ENCODE assay signal across 8 cellular contexts in genomic region chr17:68101075-68101991, GRCh38.
A peak's percentile ranks its signal among the peaks of the same experiment; 100 is the strongest.
DNase-seq lines count a peak whose midpoint lies in the region; TF ChIP-seq lines count a peak whose summit lies in the region.

No MANE protein-coding gene starts in this region.

- peak overlapping the region; percentile 82 for H3K4me3 ChIP-seq in HEK293 (ENCODE audit: low read depth, low read length)
- peak overlapping the region; percentile 89 for H3K4me3 ChIP-seq in left ventricle myocardium inferior
- H3K4me3 ChIP-seq in tibial nerve: peak overlapping the region; percentile 55 to 97 (median 80)

- peak; percentile 68 to 95 for TF ChIP-seq POLR2A in tibial nerve (IDR thresholded peaks at IDR 0.05)

- H3K4me1 ChIP-seq in HEK293 (ENCODE audit: control insufficient read depth, insufficient read depth, low read length) (peaks cover 9% of the 10 kb centered on the region), left ventricle myocardium inferior (peaks cover 41% of the 10 kb centered on the region), tibial nerve (peaks cover 0 to 27% (median 4%) of the 10 kb centered on the region in 4 donors)

- intact Hi-C loops in left ventricle myocardium inferior (cut with micrococcal nuclease): no loop called here

- TF ChIP-seq CTCF in HEK293 (tag by site-specific recombination; IDR thresholded peaks at IDR 0.05) (no peak), left ventricle myocardium inferior (IDR thresholded peaks at IDR 0.05; ENCODE audit: borderline replicate concordance) (no peak), tibial nerve (IDR thresholded peaks at IDR 0.05) (no peak)

- peaks cover 5 to 12% of the 10 kb centered on the region in 2 experiments; a peak in 2 of 3 replicates for H3K36me3 ChIP-seq in HEK293 (ENCODE audit: control insufficient read depth in 2 of 2, insufficient read depth in 1 of 2, low read length in 2 of 2)
- H3K36me3 ChIP-seq in left ventricle myocardium inferior: peaks cover 9% of the 10 kb centered on the region
- no peaks in the 10 kb centered on the region for H3K36me3 ChIP-seq in tibial nerve

- POLR2A ChIA-PET in HEK293 (lab: Yijun Ruan, JAX): interaction anchor here (1.4 to 2.2 kb wide), 2 partner anchors 20 to 65 kb away, joined by 6 to 9 read pairs; partner anchors contain the start of gene KPNA2

- peak in 1 of 2 donors; percentile 97 for TF ChIP-seq EP300 in tibial nerve (IDR thresholded peaks at IDR 0.05)

- peak overlapping the region; percentile 96 for H3K27ac ChIP-seq in HEK293 (ENCODE audit: extremely low read depth, low read depth, low read length)
- peak overlapping the region; percentile 94 for H3K27ac ChIP-seq in left ventricle myocardium inferior (replicated peaks)
- peak overlapping the region; percentile 89 to 97 (median 95) for H3K27ac ChIP-seq in tibial nerve

- CTCF ChIA-PET in HEK293 (lab: Yijun Ruan, JAX): interaction anchor here (0.7 kb wide), 1 partner anchor 92 kb away, joined by 4 read pairs; no protein-coding TSS in a partner anchor

- DNase-seq in DMS114 treated with DMSO at 0.1 percent for 48 hours (lab: John Stamatoyannopoulos, UW; ENCODE audit: unreplicated experiment): peak; percentile 64
- peak; percentile 76 for DNase-seq in NCI-H1105 treated with DMSO at 0.1 percent for 48 hours (lab: John Stamatoyannopoulos, UW)
- DNase-seq in T-helper 1 cell: peak; percentile 50 to 67 (median 60)
- peak; percentile 15 to 95 (median 80) for DNase-seq in anterior cingulate cortex (lab: John Stamatoyannopoulos, UW)
- DNase-seq in left ventricle myocardium inferior: peak; percentile 93
- peak; percentile 85 for DNase-seq in pons (ENCODE audit: low spot score)
- DNase-seq in tibial nerve (ENCODE audit: low spot score in 2 of 2): peak; percentile 89 to 92

- 10 to 11% methylated on average over 24 to 31 of the region's 88 CpGs for whole genome bisulfite sequencing in tibial nerve, 2 donors

- H3K9me3 ChIP-seq in HEK293 (ENCODE audit: control insufficient read depth, insufficient read depth, low read depth, low read length) (no peaks in the 10 kb centered on the region), left ventricle myocardium inferior (replicated peaks) (no peaks in the 10 kb centered on the region), tibial nerve (no peaks in the 10 kb centered on the region)

- H3K27me3 ChIP-seq in left ventricle myocardium inferior (ENCODE audit: low read depth) (no peaks in the 10 kb centered on the region), tibial nerve (no peaks in the 10 kb centered on the region)

TF ChIP-seq in HEK293, 187 proteins besides CTCF, POLR2A, EP300 and RAD21 (continues in another document):
- peak; percentile 85 for TF ChIP-seq PRDM10 (tag by site-specific recombination; IDR thresholded peaks at IDR 0.05)
- TF ChIP-seq INSM2 (tag by site-specific recombination; IDR thresholded peaks at IDR 0.05): peak; percentile 30; the same call in 1 of the 2 replicates
- TF ChIP-seq YY2 (tag by site-specific recombination; IDR thresholded peaks at IDR 0.05): peak; percentile 53; the same call in 1 of the 2 replicates
- TF ChIP-seq ZBTB20 (tag by site-specific recombination; IDR thresholded peaks at IDR 0.05): peak; percentile 64
- 0 out of 2 replicates have a peak, but pooled peaks have one; percentile 55 for TF ChIP-seq HOXC10 (CRISPR knock-in tag; IDR thresholded peaks at IDR 0.05)
- TF ChIP-seq MEIS1 (CRISPR knock-in tag; IDR thresholded peaks at IDR 0.05; ENCODE audit: borderline replicate concordance): 0 out of 2 replicates have a peak, but pooled peaks have one; percentile 38
- TF ChIP-seq PBX3 (CRISPR knock-in tag; IDR thresholded peaks at IDR 0.05): peak; percentile 88
- peak; percentile 77 for TF ChIP-seq ZEB2 (tag by site-specific recombination; IDR thresholded peaks at IDR 0.05)
- TF ChIP-seq OVOL3 (tag by site-specific recombination; IDR thresholded peaks at IDR 0.05): no peak
- TF ChIP-seq ZNF580 (tag by site-specific recombination; IDR thresholded peaks at IDR 0.05): no peak
- TF ChIP-seq ZNF596 (tag by site-specific recombination; IDR thresholded peaks at IDR 0.05): peak; percentile 51; the same call in 1 of the 2 replicates
- TF ChIP-seq ZSCAN5A (tag by site-specific recombination; IDR thresholded peaks at IDR 0.05): peak; percentile 45; the same call in 1 of the 2 replicates
- TF ChIP-seq ZNF561 (tag by site-specific recombination; IDR thresholded peaks at IDR 0.05; ENCODE audit: borderline replicate concordance): no peak
- TF ChIP-seq BCL11A (tag by site-specific recombination; IDR thresholded peaks at IDR 0.05; ENCODE audit: low read depth): peak; percentile 39; the same call in 1 of the 2 replicates

Comparison
In these comparisons a context has a peak if more than half of its experiments do, and no peak if none do; other contexts are left out.
1. Peak in every context shown above with its lines: DNase-seq, H3K4me3 ChIP-seq and H3K27ac ChIP-seq.